Comparison of ENCODE assay signal across 21 cellular contexts in the genomic region with DNA sequence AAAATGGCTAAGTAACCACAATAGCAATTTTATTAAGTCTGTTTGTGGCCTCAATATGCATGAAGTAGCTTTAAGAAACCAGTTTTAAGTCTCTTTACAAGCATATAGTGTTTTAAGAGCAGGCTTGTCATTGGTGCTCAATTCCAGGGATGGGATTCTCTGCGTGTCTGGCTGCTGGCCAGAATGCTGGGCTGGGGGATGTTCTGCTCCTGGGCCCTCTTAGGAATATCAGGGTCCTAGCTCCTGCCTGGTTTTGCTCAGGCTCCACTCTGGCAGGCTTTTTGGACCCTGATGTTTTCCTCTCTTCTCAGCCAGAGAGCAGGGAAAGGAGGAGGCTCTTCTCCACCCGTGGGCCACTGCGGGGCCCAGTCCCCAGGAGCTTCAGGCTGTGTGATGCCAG.
DNase-seq lines count a peak whose midpoint lies in the region; ATAC-seq and TF ChIP-seq lines count a peak whose summit lies in the region.
"Had no signal": no experiment of that assay in that cellular context is flagged by ENCODE, and none has a peak within 500 bp of the region (broad histone marks: within the 10 kb centered on the region; RNA-seq: fewer than 3 reads in every experiment).

No MANE protein-coding gene starts in this region.

- ATAC-seq in gastroesophageal sphincter: no peak
- ATAC-seq: left lung, Panc1, sciatic nerve had no signal

- no peaks in the 10 kb centered on the region for H3K9me3 Mint-ChIP-seq in mesothelial cell of epicardium
- H3K9me3 Mint-ChIP-seq: activated CD4-positive, alpha-beta T cell treated with anti-CD3 and anti-CD28 coated beads, Interleukin-2, amount 10 ng/mL, durations not matched to agents 24 days and 14 days; CD4-positive, alpha-beta memory T cell had no signal

- DNase-seq in D341Med (ENCODE audit: low spot score) (peak; percentile 47), NCI-H1092 treated with DMSO at 0.1 percent for 48 hours (lab: John Stamatoyannopoulos, UW) (peak; percentile 4), SK-N-DZ (ENCODE audit: low spot score) (peak; percentile 76), mesothelial cell of epicardium (ENCODE audit: low spot score in 2 of 2, unreplicated experiment in 2 of 2) (peak; percentile 49 to 75), spleen (no peak), activated gamma-delta T cell treated with Interleukin-2 at 50 U/mL for 16 hours (no peak)
- DNase-seq: activated CD4-positive, alpha-beta T cell treated with anti-CD3 and anti-CD28 coated beads, Interleukin-2, amount 10 ng/mL, durations not matched to agents 24 days and 14 days; CD4-positive, alpha-beta memory T cell; central memory CD4-positive, alpha-beta T cell; dermis blood vessel endothelial cell; DND-41; head of caudate nucleus; left lung; midbrain; T-helper 2 cell; uterus had no signal

- no peaks in the 10 kb centered on the region for H3K36me3 ChIP-seq in gastroesophageal sphincter
- no peaks in the 10 kb centered on the region for H3K36me3 ChIP-seq in spleen
- H3K36me3 ChIP-seq: left lung, uterus had no signal

- H3K4me1 ChIP-seq in gastroesophageal sphincter (no peaks in the 10 kb centered on the region), spleen (no peaks in the 10 kb centered on the region)
- H3K4me1 ChIP-seq: left lung had no signal

- intact Hi-C loops in spleen (cut with DNase I; ENCODE audit: low total_unique reads): no loop called here

- H3K27ac ChIP-seq in gastroesophageal sphincter: no peak overlapping the region
- H3K27ac ChIP-seq in spleen: no peak overlapping the region
- H3K27ac ChIP-seq: ascending aorta, left lung, uterus had no signal

- H3K36me3 Mint-ChIP-seq in mesothelial cell of epicardium: no peaks in the 10 kb centered on the region
- H3K36me3 Mint-ChIP-seq: activated naive CD8-positive, alpha-beta T cell; CD4-positive, alpha-beta memory T cell had no signal

- H3K4me1 Mint-ChIP-seq in mesothelial cell of epicardium: peaks cover 43% of the 10 kb centered on the region
- H3K4me1 Mint-ChIP-seq: activated CD4-positive, alpha-beta T cell treated with anti-CD3 and anti-CD28 coated beads, Interleukin-2, amount 10 ng/mL, durations not matched to agents 24 days and 14 days; CD4-positive, alpha-beta memory T cell had no signal

- WGBS in gastroesophageal sphincter (ENCODE audit: low coverage in 1 of 2), 2 donors: 20 to 36% methylated on average over 1 to 2 of the region's 3 CpGs
- WGBS in spleen, 5 donors: 65 to 79% (median 74%) methylated on average over 3 of the region's 3 CpGs

- H3K27ac Mint-ChIP-seq in mesothelial cell of epicardium: peak overlapping the region; percentile 69
- H3K27ac Mint-ChIP-seq: activated CD4-positive, alpha-beta T cell treated with anti-CD3 and anti-CD28 coated beads, Interleukin-2, amount 10 ng/mL, durations not matched to agents 24 days and 14 days; activated naive CD8-positive, alpha-beta T cell; CD4-positive, alpha-beta memory T cell had no signal

- no peak for TF ChIP-seq POLR2A in gastroesophageal sphincter (IDR thresholded peaks at IDR 0.05)
- no peak for TF ChIP-seq POLR2A in spleen (IDR thresholded peaks at IDR 0.05)

- no peak for TF ChIP-seq CTCF in mesothelial cell of epicardium (IDR thresholded peaks at IDR 0.05; ENCODE audit: unreplicated experiment)
- no peak for TF ChIP-seq CTCF in gastroesophageal sphincter (IDR thresholded peaks at IDR 0.05)
- TF ChIP-seq CTCF in spleen (IDR thresholded peaks at IDR 0.05 in 8 of 11, conservative IDR thresholded peaks at IDR 0.05 in 3 of 11): no peak

- H3K9me3 ChIP-seq in gastroesophageal sphincter (no peaks in the 10 kb centered on the region), spleen (no peaks in the 10 kb centered on the region)
- H3K9me3 ChIP-seq: ascending aorta, left lung, uterus had no signal

- TF ChIP-seq EP300 in gastroesophageal sphincter (IDR thresholded peaks at IDR 0.05): no peak

- H3K27me3 ChIP-seq in gastroesophageal sphincter (no peaks in the 10 kb centered on the region), spleen (replicated peaks in 1 of 7) (no peaks in the 10 kb centered on the region)
- H3K27me3 ChIP-seq: ascending aorta, left lung, uterus had no signal

- no peak overlapping the region for H3K4me3 Mint-ChIP-seq in mesothelial cell of epicardium
- H3K4me3 Mint-ChIP-seq: activated CD4-positive, alpha-beta T cell treated with anti-CD3 and anti-CD28 coated beads, Interleukin-2, amount 10 ng/mL, durations not matched to agents 24 days and 14 days; activated naive CD8-positive, alpha-beta T cell; CD4-positive, alpha-beta memory T cell had no signal

- peaks cover 2% of the 10 kb centered on the region for H3K27me3 Mint-ChIP-seq in mesothelial cell of epicardium (ENCODE audit: low read depth)
- H3K27me3 Mint-ChIP-seq: activated naive CD8-positive, alpha-beta T cell; CD4-positive, alpha-beta memory T cell had no signal

- H3K4me3 ChIP-seq in gastroesophageal sphincter (no peak overlapping the region), spleen (no peak overlapping the region)
- H3K4me3 ChIP-seq: ascending aorta, left lung, uterus had no signal

Comparison
In these comparisons a context has a peak if more than half of its experiments do, and no peak if none do; other contexts are left out.
1. DNase-seq: peak in D341Med (single experiment), NCI-H1092 treated with DMSO at 0.1 percent for 48 hours (single experiment), SK-N-DZ (single experiment) and mesothelial cell of epicardium (2 of 2); none in spleen (single experiment) and activated gamma-delta T cell treated with Interleukin-2 at 50 U/mL for 16 hours (single experiment).